In genomic region chr6:119060255-119060907, GRCh38 we compare ENCODE assay signal across 19 cellular contexts.
"Had no signal": no experiment of that assay in that cellular context is flagged by ENCODE, and none has a peak within 500 bp of the region (broad histone marks: within the 10 kb centered on the region; RNA-seq: fewer than 3 reads in every experiment).

No MANE protein-coding gene starts in this region.

- H3K4me1 Mint-ChIP-seq: activated naive CD8-positive, alpha-beta T cell treated with anti-CD3 and anti-CD28 coated beads for 36 hours; neural progenitor cell had no signal

- DNase-seq: activated CD4-positive, alpha-beta T cell treated with anti-CD3 and anti-CD28 coated beads for 48 hours; activated CD8-positive, alpha-beta memory T cell treated with anti-CD3 and anti-CD28 coated beads, Interleukin-2, amount 50 U/mL, for 48 hours; activated naive CD8-positive, alpha-beta T cell treated with anti-CD3 and anti-CD28 coated beads for 36 hours; amygdala; body of pancreas; caudate nucleus; colonic mucosa; foreskin fibroblast; left cardiac atrium; right lobe of liver; T-helper 1 cell; T1000; testis; upper lobe of right lung; WERI-Rb-1 had no signal

- H3K4me1 ChIP-seq: body of pancreas, colonic mucosa, neural progenitor cell, right lobe of liver, testis, upper lobe of right lung had no signal

- H3K36me3 ChIP-seq: colonic mucosa, neural progenitor cell, right lobe of liver, upper lobe of right lung, WERI-Rb-1 had no signal

- H3K9me3 ChIP-seq: body of pancreas, colonic mucosa, right lobe of liver, testis, upper lobe of right lung had no signal

- H3K27ac Mint-ChIP-seq: activated naive CD8-positive, alpha-beta T cell treated with anti-CD3 and anti-CD28 coated beads for 36 hours; neural progenitor cell; stimulated activated naive CD8-positive, alpha-beta T cell treated with anti-CD3 and anti-CD28 coated beads, Interleukin-15, Interleukin-2, amounts not matched to agents 100 ng/mL and 50 ng/mL, for 24 hours had no signal

- ATAC-seq: body of pancreas, left cardiac atrium, right lobe of liver, upper lobe of right lung had no signal

- H3K36me3 Mint-ChIP-seq: activated naive CD8-positive, alpha-beta T cell treated with anti-CD3 and anti-CD28 coated beads for 36 hours; neural progenitor cell had no signal

- H3K4me3 Mint-ChIP-seq: activated naive CD8-positive, alpha-beta T cell treated with anti-CD3 and anti-CD28 coated beads for 36 hours; neural progenitor cell; stimulated activated naive CD8-positive, alpha-beta T cell treated with anti-CD3 and anti-CD28 coated beads, Interleukin-15, Interleukin-2, amounts not matched to agents 100 ng/mL and 50 ng/mL, for 24 hours had no signal

- H3K4me2 ChIP-seq: neural progenitor cell, smooth muscle cell had no signal

- H3K9me3 Mint-ChIP-seq: activated naive CD8-positive, alpha-beta T cell treated with anti-CD3 and anti-CD28 coated beads for 36 hours; neural progenitor cell; stimulated activated naive CD8-positive, alpha-beta T cell treated with anti-CD3 and anti-CD28 coated beads, Interleukin-15, Interleukin-2, amounts not matched to agents 100 ng/mL and 50 ng/mL, for 24 hours had no signal

- H3K4me3 ChIP-seq: body of pancreas, colonic mucosa, lung, neural progenitor cell, right lobe of liver, smooth muscle cell, testis, upper lobe of right lung had no signal

- H2AFZ ChIP-seq: neural progenitor cell had no signal

- H3K27me3 ChIP-seq: body of pancreas, colonic mucosa, neural progenitor cell, right lobe of liver, testis, upper lobe of right lung had no signal

- H3K27me3 Mint-ChIP-seq: activated naive CD8-positive, alpha-beta T cell treated with anti-CD3 and anti-CD28 coated beads for 36 hours; stimulated activated naive CD8-positive, alpha-beta T cell treated with anti-CD3 and anti-CD28 coated beads, Interleukin-15, Interleukin-2, amounts not matched to agents 100 ng/mL and 50 ng/mL, for 24 hours had no signal

- H3K27ac ChIP-seq: body of pancreas, colonic mucosa, neural progenitor cell, right lobe of liver, testis, upper lobe of right lung, WERI-Rb-1 had no signal
